In genomic region chr7:100840470-100841100, GRCh38 we compare ENCODE assay signal across 27 cellular contexts. TPM values are rescaled to one million over a fixed set of nuclear protein-coding genes. Genes with fewer than 3 reads are reported as not detected.
DNase-seq lines count a peak whose midpoint lies in the region; ATAC-seq and TF ChIP-seq lines count a peak whose summit lies in the region.
"Had no signal": no experiment of that assay in that cellular context is flagged by ENCODE, and none has a peak within 500 bp of the region (broad histone marks: within the 10 kb centered on the region; RNA-seq: fewer than 3 reads in every experiment).

No MANE protein-coding gene starts in this region.

- no peaks in the 10 kb centered on the region for H3K36me3 ChIP-seq in HEK293 (ENCODE audit: control insufficient read depth in 2 of 2, insufficient read depth in 1 of 2, low read length in 2 of 2)
- H3K36me3 ChIP-seq in osteoblast (ENCODE audit: insufficient read depth, low read length) = no peaks in the 10 kb centered on the region
- H3K36me3 ChIP-seq: neutrophil, transverse colon had no signal

- H3K9me3 Mint-ChIP-seq in WTC11 = no peaks in the 10 kb centered on the region
- H3K9me3 Mint-ChIP-seq: activated T-helper 1 cell treated with anti-CD3 and anti-CD28 coated beads, Interleukin-12 subunit alpha, Interleukin-12 subunit beta, Interleukin-2, Interleukin-4 antibody, amounts not matched to agents 30 ng/mL and 10 ng/mL and 1 ng/mL, durations not matched to agents 14 hours and 24 hours and 36 hours; immature natural killer cell; memory B cell; stimulated activated effector memory CD8-positive, alpha-beta T cell treated with anti-CD3 and anti-CD28 coated beads, Interleukin-12 subunit alpha, Interleukin-12 subunit beta, amount 100 ng/mL, for 72 hours had no signal

- H3K4me1 ChIP-seq in HEK293 (ENCODE audit: control insufficient read depth, insufficient read depth, low read length) = peaks cover 9% of the 10 kb centered on the region
- H3K4me1 ChIP-seq in osteoblast (ENCODE audit: insufficient read depth, low read length) = peaks cover 4% of the 10 kb centered on the region
- H3K4me1 ChIP-seq: psoas muscle had no signal

- H3K9me3 ChIP-seq in HEK293 (ENCODE audit: control insufficient read depth, insufficient read depth, low read depth, low read length) (no peaks in the 10 kb centered on the region), osteoblast (ENCODE audit: low read depth, low read length) (no peaks in the 10 kb centered on the region)
- H3K9me3 ChIP-seq: neutrophil, psoas muscle, transverse colon had no signal

- TF ChIP-seq CTCF in HEK293 (tag by site-specific recombination; IDR thresholded peaks at IDR 0.05) (no peak), WTC11 (IDR thresholded peaks at IDR 0.05) (no peak), osteoblast (IDR thresholded peaks at IDR 0.05; ENCODE audit: extremely low read depth, low read depth, low read length) (no peak)

- H3K4me3 ChIP-seq in HEK293 (ENCODE audit: low read depth, low read length) (no peak overlapping the region), osteoblast (ENCODE audit: insufficient read depth, low read length) (no peak overlapping the region)
- H3K4me3 ChIP-seq: psoas muscle, transverse colon had no signal

- ATAC-seq in WTC11 = no peak
- ATAC-seq: left lobe of liver; psoas muscle; stimulated activated effector memory CD8-positive, alpha-beta T cell treated with anti-CD3 and anti-CD28 coated beads, Interleukin-12 subunit alpha, Interleukin-12 subunit beta, amount 100 ng/mL, for 72 hours had no signal

- DNase-seq in WTC11 (ENCODE audit: low spot score) (no peak), left kidney (ENCODE audit: low read depth, low spot score) (peak; percentile 43), osteoblast (ENCODE audit: insufficient read length, low spot score, missing footprints) (no peak), DMS79 treated with DMSO at 0.1 percent for 48 hours (lab: John Stamatoyannopoulos, UW) (no peak), HCEC 1CT (no peak), NCI-H1436 (lab: John Stamatoyannopoulos, UW) (no peak), NCI-H146 (lab: John Stamatoyannopoulos, UW) (no peak)
- DNase-seq: activated CD4-positive, alpha-beta T cell treated with anti-CD3 and anti-CD28 coated beads, Interleukin-2, amount 50 U/mL, for 48 hours; activated CD4-positive, CD25-positive, alpha-beta regulatory T cell treated with anti-CD3 and anti-CD28 coated beads, Interleukin-2, amount 50 U/mL, for 72 hours; activated naive CD4-positive, alpha-beta T cell treated with Interleukin-2 at 50 U/mL for 16 hours; amygdala; hypothalamus; immature natural killer cell; NCI-H1048; NCI-H1694 treated with DMSO at 0.1 percent for 48 hours; NCI-H2171; NCI-H82; transverse colon had no signal

- H2AFZ ChIP-seq in osteoblast (ENCODE audit: low read length) = peak overlapping the region; percentile 27

- H3K27ac Mint-ChIP-seq in WTC11 = peak overlapping the region; percentile 75
- H3K27ac Mint-ChIP-seq: activated T-helper 1 cell treated with anti-CD3 and anti-CD28 coated beads, Interleukin-12 subunit alpha, Interleukin-12 subunit beta, Interleukin-2, Interleukin-4 antibody, amounts not matched to agents 30 ng/mL and 10 ng/mL and 1 ng/mL, durations not matched to agents 14 hours and 24 hours and 36 hours; memory B cell; stimulated activated effector memory CD8-positive, alpha-beta T cell treated with anti-CD3 and anti-CD28 coated beads, Interleukin-12 subunit alpha, Interleukin-12 subunit beta, amount 100 ng/mL, for 72 hours had no signal

- CTCF ChIA-PET in HEK293 (lab: Yijun Ruan, JAX) = no interaction called here
- CTCF ChIA-PET in WTC11 (lab: Charles Lee) = no interaction called here

- H3K27me3 ChIP-seq in osteoblast (ENCODE audit: insufficient read depth, low read length) = no peaks in the 10 kb centered on the region
- H3K27me3 ChIP-seq: neutrophil, transverse colon had no signal

- H3K79me2 ChIP-seq in osteoblast (ENCODE audit: insufficient read depth, low read length) = no peaks in the 10 kb centered on the region

- no peaks in the 10 kb centered on the region for H3K36me3 Mint-ChIP-seq in WTC11
- H3K36me3 Mint-ChIP-seq: IgD-negative memory B cell; immature natural killer cell; stimulated activated effector memory CD8-positive, alpha-beta T cell treated with anti-CD3 and anti-CD28 coated beads, Interleukin-12 subunit alpha, Interleukin-12 subunit beta, amount 100 ng/mL, for 72 hours had no signal

- H3K4me2 ChIP-seq in osteoblast (ENCODE audit: insufficient read depth, low read length) = no peak overlapping the region

- H3K4me3 Mint-ChIP-seq in WTC11 = peak overlapping the region; percentile 10; the same call in 1 of the 2 replicates
- H3K4me3 Mint-ChIP-seq: activated T-helper 1 cell treated with anti-CD3 and anti-CD28 coated beads, Interleukin-12 subunit alpha, Interleukin-12 subunit beta, Interleukin-2, Interleukin-4 antibody, amounts not matched to agents 30 ng/mL and 10 ng/mL and 1 ng/mL, durations not matched to agents 14 hours and 24 hours and 36 hours; memory B cell; stimulated activated effector memory CD8-positive, alpha-beta T cell treated with anti-CD3 and anti-CD28 coated beads, Interleukin-12 subunit alpha, Interleukin-12 subunit beta, amount 100 ng/mL, for 72 hours had no signal

- no peaks in the 10 kb centered on the region for H3K27me3 Mint-ChIP-seq in WTC11 (ENCODE audit: low read depth)
- H3K27me3 Mint-ChIP-seq: IgD-negative memory B cell, memory B cell had no signal

- POLR2A ChIA-PET in HEK293 (lab: Yijun Ruan, JAX) = no interaction called here
- POLR2A ChIA-PET in WTC11 (lab: Charles Lee) = no interaction called here

- H4K20me1 ChIP-seq in osteoblast (ENCODE audit: insufficient read depth, low read length) = no peaks in the 10 kb centered on the region

- peaks cover 36% of the 10 kb centered on the region for H3K4me1 Mint-ChIP-seq in WTC11

- H3K27ac ChIP-seq in HEK293 (ENCODE audit: extremely low read depth, low read depth, low read length) = no peak overlapping the region
- no peak overlapping the region for H3K27ac ChIP-seq in osteoblast (ENCODE audit: low read depth, low read length)
- H3K27ac ChIP-seq: epithelial cell of prostate, neutrophil, psoas muscle, transverse colon had no signal

TF ChIP-seq in HEK293, 187 proteins besides CTCF, POLR2A, EP300 and RAD21:
- TF ChIP-seq ZNF747 (tag by site-specific recombination; IDR thresholded peaks at IDR 0.05) (no peak), ZNF777 (tag by site-specific recombination; IDR thresholded peaks at IDR 0.05; ENCODE audit: borderline replicate concordance) (no peak), PRDM1 (tag by site-specific recombination; IDR thresholded peaks at IDR 0.05) (peak; percentile 89), ZNF366 (tag by site-specific recombination; conservative IDR thresholded peaks at IDR 0.05) (peak; percentile 58; the same call in 1 of the 2 replicates)

TF ChIP-seq in WTC11, 78 proteins besides CTCF, POLR2A, EP300 and RAD21:
- no peak for TF ChIP-seq CDX4 (CRISPR knock-in tag; IDR thresholded peaks at IDR 0.05; ENCODE audit: borderline replicate concordance)
- no peak for TF ChIP-seq FOXK1 (CRISPR knock-in tag; IDR thresholded peaks at IDR 0.05)
- TF ChIP-seq MLX (CRISPR knock-in tag; IDR thresholded peaks at IDR 0.05) = no peak
- no peak for TF ChIP-seq ZNF121 (CRISPR knock-in tag; IDR thresholded peaks at IDR 0.05)
- no peak for TF ChIP-seq JAZF1 (CRISPR knock-in tag; IDR thresholded peaks at IDR 0.05)
- TF ChIP-seq ELF4 (CRISPR knock-in tag; IDR thresholded peaks at IDR 0.05; ENCODE audit: low read depth) = no peak
- no peak for TF ChIP-seq E2F4 (CRISPR knock-in tag; IDR thresholded peaks at IDR 0.05; ENCODE audit: borderline replicate concordance, low read depth)
- TF ChIP-seq ATF3 (CRISPR knock-in tag; conservative IDR thresholded peaks at IDR 0.05) = no peak
TF ChIP-seq in WTC11: peak in this region for 0.

RNA-seq across cellular contexts. Expression of gene SLC12A9, which starts 11.9 kb away (rescaled TPM):
- total RNA-seq in WTC11 (2021) (32.6 to 39.3 TPM (median 34.1 TPM) in 3 replicates), osteoblast (19.5 and 20.0 TPM in 2 replicates)

RNA-seq across cellular contexts. Expression of gene EPHB4, which starts 13.3 kb away (rescaled TPM):
- total RNA-seq in WTC11 (2021) = 99.7 to 120 TPM (median 104 TPM) in 3 replicates
- 41.8 and 47.0 TPM in 2 replicates for total RNA-seq in osteoblast

RNA-seq across cellular contexts. Expression of gene TRIP6, which starts 26.6 kb away (rescaled TPM):
- total RNA-seq in WTC11 (2021) (128 to 140 TPM (median 130 TPM) in 3 replicates), osteoblast (115 TPM in 2 replicates)

RNA-seq across cellular contexts. Expression of gene SRRT, which starts 34.3 kb away (rescaled TPM):
- 209 to 238 TPM (median 233 TPM) in 3 replicates for total RNA-seq in WTC11 (2021)
- total RNA-seq in osteoblast = 31.2 and 42.0 TPM in 2 replicates

RNA-seq across cellular contexts. Expression of gene UFSP1, which starts 48.9 kb away (rescaled TPM):
- 3.9 to 4.8 TPM (median 4.6 TPM) in 3 replicates for total RNA-seq in WTC11 (2021)
- 4.7 and 5.8 TPM in 2 replicates for total RNA-seq in osteoblast
